ENCODE assay signal across 27 cellular contexts in the genomic region with DNA sequence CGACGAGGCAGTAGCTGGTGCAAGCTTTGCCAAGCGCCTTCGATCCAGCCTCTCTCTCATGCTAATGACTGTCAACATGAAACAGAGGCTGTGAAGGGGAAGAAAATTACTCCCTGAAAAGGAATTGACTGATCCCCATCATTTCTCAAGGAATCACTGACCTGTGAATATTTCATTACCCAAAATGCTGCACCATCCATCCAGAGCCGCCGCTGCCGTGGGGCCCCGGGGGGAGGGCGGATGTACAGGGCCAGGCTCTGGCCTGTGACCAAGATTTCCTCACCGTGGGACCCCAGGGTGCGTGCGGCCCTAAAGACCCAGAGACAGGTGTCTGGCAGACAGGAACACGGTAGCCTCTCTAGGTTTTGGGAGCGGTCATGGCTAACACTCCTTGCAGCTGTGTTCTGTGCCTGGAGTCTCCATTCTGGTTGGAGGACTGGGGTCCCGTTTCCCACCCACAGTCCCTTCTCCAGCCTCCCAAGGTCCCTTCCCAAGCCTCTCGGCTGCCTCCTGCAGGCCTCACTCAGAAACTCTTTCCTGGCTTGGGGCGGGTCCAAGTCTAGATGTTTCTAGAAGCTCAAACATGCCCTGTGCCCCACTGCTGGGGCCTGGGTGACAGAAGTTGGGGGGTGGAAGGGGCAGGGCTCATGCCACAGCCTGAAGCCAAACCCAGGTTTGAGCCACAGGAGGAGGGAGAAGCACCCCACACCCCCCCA.
A peak's percentile ranks its signal among the peaks of the same experiment; 100 is the strongest.
DNase-seq lines count a peak whose midpoint lies in the region; ATAC-seq and TF ChIP-seq lines count a peak whose summit lies in the region.
"Had no signal": no experiment of that assay in that cellular context is flagged by ENCODE, and none has a peak within 500 bp of the region (broad histone marks: within the 10 kb centered on the region; RNA-seq: fewer than 3 reads in every experiment).

No MANE protein-coding gene starts in this region.

- H3K27ac ChIP-seq in 22Rv1 (no peak overlapping the region), endodermal cell (ENCODE audit: low read depth, low read length) (no peak overlapping the region)
- H3K27ac ChIP-seq: C4-2B, left ventricle myocardium inferior, pancreas, upper lobe of right lung had no signal

- H3K27me3 ChIP-seq in endodermal cell (ENCODE audit: control insufficient read depth, insufficient read depth, low read length, poor library complexity, severe bottlenecking), result no peaks in the 10 kb centered on the region
- H3K27me3 ChIP-seq: pancreas had no signal

- H3K9me3 Mint-ChIP-seq in endodermal cell, result no peaks in the 10 kb centered on the region
- H3K9me3 Mint-ChIP-seq: activated CD8-positive, alpha-beta T cell treated with anti-CD3 and anti-CD28 coated beads for 36 hours; activated T-helper 1 cell treated with anti-CD3 and anti-CD28 coated beads, Interleukin-12 subunit alpha, Interleukin-12 subunit beta, Interleukin-2, Interleukin-4 antibody, amounts not matched to agents 30 ng/mL and 10 ng/mL and 1 ng/mL, durations not matched to agents 14 hours and 24 hours and 36 hours; dendritic cell treated with granulocyte-macrophage colony-stimulating factor and Interleukin-4, amounts not matched to agents 40 ng/mL and 50 ng/mL, for 4 days; neural crest cell had no signal

- DNase-seq in COR-L47 (lab: John Stamatoyannopoulos, UW) (peak; percentile 80), NCI-H1092 (lab: John Stamatoyannopoulos, UW) (peak; percentile 28), endodermal cell (no peak), KG1 (lab: John Stamatoyannopoulos, UW) (no peak)
- no peak for DNase-seq in activated CD4-positive, alpha-beta T cell treated with anti-CD3 and anti-CD28 coated beads for 1 hour
- DNase-seq: activated CD8-positive, alpha-beta memory T cell treated with anti-CD3 and anti-CD28 coated beads, Interleukin-2, amount 50 U/mL, for 48 hours; activated CD8-positive, alpha-beta T cell treated with anti-CD3 and anti-CD28 coated beads for 36 hours; activated naive CD4-positive, alpha-beta T cell treated with Interleukin-2 at 50 U/mL for 16 hours; head of caudate nucleus; left ventricle myocardium inferior; mesenchymal stem cell; NCI-H187; NCI-H510A treated with DMSO at 0.1 percent for 48 hours; pancreas; small intestine; stimulated activated naive CD8-positive, alpha-beta T cell treated with anti-CD3 and anti-CD28 coated beads, Interleukin-15, Interleukin-2, amounts not matched to agents 100 U/mL and 50 U/mL, for 24 hours; T-helper 17 cell; upper lobe of right lung had no signal

- no peak overlapping the region for H3K27ac Mint-ChIP-seq in endodermal cell
- H3K27ac Mint-ChIP-seq: activated CD8-positive, alpha-beta T cell treated with anti-CD3 and anti-CD28 coated beads for 36 hours; activated T-helper 1 cell treated with anti-CD3 and anti-CD28 coated beads, Interleukin-12 subunit alpha, Interleukin-12 subunit beta, Interleukin-2, Interleukin-4 antibody, amounts not matched to agents 30 ng/mL and 10 ng/mL and 1 ng/mL, durations not matched to agents 14 hours and 24 hours and 36 hours; dendritic cell treated with granulocyte-macrophage colony-stimulating factor and Interleukin-4, amounts not matched to agents 40 ng/mL and 50 ng/mL, for 4 days; T-helper 17 cell had no signal

- H3K4me1 ChIP-seq in endodermal cell (ENCODE audit: control insufficient read depth, insufficient read depth, low read length), result no peaks in the 10 kb centered on the region
- H3K4me1 ChIP-seq: left ventricle myocardium inferior, pancreas, upper lobe of right lung had no signal

- H3K4me3 ChIP-seq in endodermal cell (ENCODE audit: low read length), result no peak overlapping the region
- H3K4me3 ChIP-seq: left ventricle myocardium inferior, pancreas, upper lobe of right lung had no signal

- TF ChIP-seq CTCF in 22Rv1 (IDR thresholded peaks at IDR 0.05) (peak; percentile 32), endodermal cell (conservative IDR thresholded peaks at IDR 0.05) (peak; percentile 40)

- peaks cover 3% of the 10 kb centered on the region for H3K4me1 Mint-ChIP-seq in endodermal cell
- H3K4me1 Mint-ChIP-seq: neural crest cell had no signal

- no peak overlapping the region for H3K4me3 Mint-ChIP-seq in endodermal cell
- H3K4me3 Mint-ChIP-seq: activated CD8-positive, alpha-beta T cell treated with anti-CD3 and anti-CD28 coated beads for 36 hours; activated T-helper 1 cell treated with anti-CD3 and anti-CD28 coated beads, Interleukin-12 subunit alpha, Interleukin-12 subunit beta, Interleukin-2, Interleukin-4 antibody, amounts not matched to agents 30 ng/mL and 10 ng/mL and 1 ng/mL, durations not matched to agents 14 hours and 24 hours and 36 hours; dendritic cell treated with granulocyte-macrophage colony-stimulating factor and Interleukin-4, amounts not matched to agents 40 ng/mL and 50 ng/mL, for 4 days; neural crest cell; T-helper 17 cell had no signal

- no peak overlapping the region for H3K9ac ChIP-seq in endodermal cell (ENCODE audit: extremely low read depth, low read length, poor library complexity, severe bottlenecking)

- no peaks in the 10 kb centered on the region for H3K36me3 Mint-ChIP-seq in endodermal cell (ENCODE audit: low read depth)

- no peaks in the 10 kb centered on the region for H3K27me3 Mint-ChIP-seq in endodermal cell (ENCODE audit: insufficient read depth)
- H3K27me3 Mint-ChIP-seq: activated CD8-positive, alpha-beta T cell treated with anti-CD3 and anti-CD28 coated beads for 36 hours had no signal

- no peak for ATAC-seq in HG03095 (IDR thresholded peaks at IDR 0.05; ENCODE audit: unreplicated experiment)
- no peak for ATAC-seq in HG03280 (IDR thresholded peaks at IDR 0.05; ENCODE audit: unreplicated experiment)
- ATAC-seq: activated CD8-positive, alpha-beta T cell treated with anti-CD3 and anti-CD28 coated beads for 36 hours; pancreas; Right ventricle myocardium inferior; SK-N-SH treated with all-trans-retinoic acid at 6 μM for 48 hours; stimulated activated naive CD8-positive, alpha-beta T cell treated with anti-CD3 and anti-CD28 coated beads, Interleukin-15, Interleukin-2, amounts not matched to agents 100 U/mL and 50 U/mL, for 24 hours; T-helper 17 cell; upper lobe of right lung had no signal

- no peaks in the 10 kb centered on the region for H3K9me3 ChIP-seq in endodermal cell (ENCODE audit: control insufficient read depth, low read length)
- H3K9me3 ChIP-seq: left ventricle myocardium inferior, pancreas, upper lobe of right lung had no signal

- H3K36me3 ChIP-seq in endodermal cell (ENCODE audit: control insufficient read depth, insufficient read depth, low read length), result no peaks in the 10 kb centered on the region
- H3K36me3 ChIP-seq: left ventricle myocardium inferior, pancreas, upper lobe of right lung had no signal

- 93 to 100% methylated on average over 8 to 17 of the region's 17 CpGs for WGBS in endodermal cell (ENCODE audit: insufficient coverage in 1 of 2, insufficient read length in 1 of 2), 2 experiments

Comparison
In these comparisons a context has a peak if more than half of its experiments do, and no peak if none do; other contexts are left out.
1. DNase-seq: peak in COR-L47 (single experiment) and NCI-H1092 (single experiment); none in endodermal cell (single experiment), activated CD4-positive, alpha-beta T cell treated with anti-CD3 and anti-CD28 coated beads for 1 hour (single experiment) and KG1 (single experiment).